Comparison of ENCODE assay signal across 2 cellular contexts in genomic region chr12:106348411-106348810, GRCh38.
TF ChIP-seq lines count a peak whose summit lies in the region.

No MANE protein-coding gene starts in this region.

TF ChIP-seq in HCT116, 20 proteins besides CTCF, POLR2A, EP300 and RAD21:
- TF ChIP-seq SRF (IDR thresholded peaks at IDR 0.05; ENCODE audit: low read depth) (no peak), ZNF274 (IDR thresholded peaks at IDR 0.05; ENCODE audit: low read depth, low read length) (no peak), ATF3 (IDR thresholded peaks at IDR 0.05) (no peak), TCF7L2 (IDR thresholded peaks at IDR 0.05; ENCODE audit: borderline replicate concordance, extremely low read depth, insufficient read depth, insufficient read length) (no peak), EZH2 (IDR thresholded peaks at IDR 0.05) (no peak), ELF1 (IDR thresholded peaks at IDR 0.05; ENCODE audit: borderline replicate concordance, low read depth) (no peak), EZH2phosphoT487 (IDR thresholded peaks at IDR 0.05; ENCODE audit: borderline replicate concordance) (no peak), JUND (IDR thresholded peaks at IDR 0.05) (no peak), MAX (IDR thresholded peaks at IDR 0.05) (no peak), CBX3 (IDR thresholded peaks at IDR 0.05; ENCODE audit: low read depth) (no peak), CEBPB (IDR thresholded peaks at IDR 0.05; ENCODE audit: low read depth) (no peak), YY1 (IDR thresholded peaks at IDR 0.05; ENCODE audit: extremely low read depth, insufficient replicate concordance, low read depth, low read length) (no peak), REST (IDR thresholded peaks at IDR 0.05; ENCODE audit: low read depth) (no peak), FOSL1 (IDR thresholded peaks at IDR 0.05; ENCODE audit: low read depth) (no peak), POLR2AphosphoS5 (IDR thresholded peaks at IDR 0.05; ENCODE audit: low read depth, low read length) (no peak), EGR1 (IDR thresholded peaks at IDR 0.05; ENCODE audit: low read depth) (no peak), SIN3A (IDR thresholded peaks at IDR 0.05; ENCODE audit: low read depth) (no peak), ZBTB33 (IDR thresholded peaks at IDR 0.05; ENCODE audit: extremely low read depth, insufficient replicate concordance, low read length) (no peak), SP1 (IDR thresholded peaks at IDR 0.05; ENCODE audit: low read depth) (no peak)
TF ChIP-seq in HCT116: peak in this region for 0.

TF ChIP-seq in endothelial cell of umbilical vein, 7 proteins besides CTCF, POLR2A, EP300 and RAD21:
- TF ChIP-seq GATA2 (IDR thresholded peaks at IDR 0.05; ENCODE audit: insufficient read depth, insufficient read length, low read depth, low read length) (no peak), JUN (IDR thresholded peaks at IDR 0.05; ENCODE audit: borderline replicate concordance, insufficient read depth, insufficient read length, low read depth) (no peak), POLR2AphosphoS5 (IDR thresholded peaks at IDR 0.05; ENCODE audit: insufficient read depth, low read depth, low read length) (no peak), MAX (IDR thresholded peaks at IDR 0.05; ENCODE audit: insufficient read depth, insufficient read length) (no peak), FOS (IDR thresholded peaks at IDR 0.05; ENCODE audit: borderline replicate concordance, insufficient read depth, low read length) (no peak), EZH2 (IDR thresholded peaks at IDR 0.05; ENCODE audit: borderline replicate concordance, low read depth, low read length, severe bottlenecking) (no peak), MYC (IDR thresholded peaks at IDR 0.05; ENCODE audit: low read depth, low read length) (no peak)
TF ChIP-seq in endothelial cell of umbilical vein: peak in this region for 0.
